In the genomic region with DNA sequence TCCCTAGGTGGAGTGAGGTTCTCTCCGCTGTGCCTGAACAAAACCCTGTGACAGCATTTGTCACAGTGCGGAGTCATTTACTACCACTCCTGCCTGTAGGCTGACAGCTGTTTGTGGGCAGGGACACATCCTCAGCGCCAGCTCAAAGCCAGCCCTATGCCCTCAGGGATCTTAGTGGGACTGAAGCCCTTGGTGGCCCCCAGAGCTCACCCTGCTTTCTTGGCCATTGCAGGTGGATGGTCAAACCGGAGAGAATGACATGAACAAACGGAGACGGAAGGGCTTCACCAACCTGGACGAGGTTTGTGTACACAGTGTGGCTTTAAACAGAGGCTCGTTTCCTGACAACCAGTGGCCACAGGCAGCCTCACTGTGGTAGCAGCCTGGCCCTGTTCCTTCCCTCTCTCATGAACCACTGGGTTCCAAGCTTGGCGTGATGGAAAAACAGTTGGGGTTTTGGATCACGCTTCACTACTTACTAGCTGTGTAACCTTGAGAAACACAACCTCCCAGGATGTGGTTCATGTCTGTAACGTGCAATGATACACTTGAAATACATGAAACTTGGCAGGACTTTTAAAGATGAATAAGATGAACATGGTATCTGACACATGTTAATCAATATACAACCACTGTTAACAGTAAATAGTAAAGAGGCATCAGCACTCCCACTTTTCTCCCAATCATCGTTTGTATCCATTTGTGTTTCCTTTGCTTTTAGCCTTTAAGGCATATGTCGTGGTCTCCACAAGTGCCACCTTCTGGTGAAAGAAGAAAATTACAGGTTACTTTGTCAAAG, we compare ENCODE assay signal across 8 cellular contexts.
A peak's percentile ranks its signal among the peaks of the same experiment; 100 is the strongest.
DNase-seq lines count a peak whose midpoint lies in the region; ATAC-seq and TF ChIP-seq lines count a peak whose summit lies in the region.

No MANE protein-coding gene starts in this region.

- H3K9me3 Mint-ChIP-seq in activated CD8-positive, alpha-beta T cell treated with anti-CD3 and anti-CD28 coated beads, Interleukin-2, amount 10 ng/mL, durations not matched to agents 7 days and 5 days (ENCODE audit: insufficient read depth) = no peaks in the 10 kb centered on the region
- no peaks in the 10 kb centered on the region for H3K9me3 Mint-ChIP-seq in naive thymus-derived CD8-positive, alpha-beta T cell
- no peaks in the 10 kb centered on the region for H3K9me3 Mint-ChIP-seq in type B pancreatic cell

- peak overlapping the region; percentile 89 for H3K27ac Mint-ChIP-seq in activated CD8-positive, alpha-beta T cell treated with anti-CD3 and anti-CD28 coated beads, Interleukin-2, amount 10 ng/mL, durations not matched to agents 7 days and 5 days
- H3K27ac Mint-ChIP-seq in naive thymus-derived CD8-positive, alpha-beta T cell = peak overlapping the region; percentile 20 to 93 (median 86)
- H3K27ac Mint-ChIP-seq in type B pancreatic cell = peak overlapping the region; percentile 79

- DNase-seq in BJ (ENCODE audit: low read depth) = no peak
- DNase-seq in NCI-H345 (lab: John Stamatoyannopoulos, UW) = peak; percentile 60
- peak; percentile 81 for DNase-seq in activated CD8-positive, alpha-beta T cell treated with anti-CD3 and anti-CD28 coated beads, Interleukin-2, amount 10 ng/mL, durations not matched to agents 7 days and 5 days
- DNase-seq in erythroblast (lab: John Stamatoyannopoulos, UW) = peak; percentile 56 to 69
- DNase-seq in naive thymus-derived CD8-positive, alpha-beta T cell = peak in 7 of 10 donors; percentile 6 to 79 (median 73)
- no peak for DNase-seq in type B pancreatic cell (ENCODE audit: extremely low spot score, unreplicated experiment)

- H3K27me3 ChIP-seq in BJ (ENCODE audit: control insufficient read depth, insufficient read depth, low read length) = no peaks in the 10 kb centered on the region

- no peak overlapping the region for H3K4me3 ChIP-seq in BJ (ENCODE audit: low read depth, low read length)

- ATAC-seq in GM18508 (IDR thresholded peaks at IDR 0.05; ENCODE audit: insufficient read depth, unreplicated experiment) = peak; percentile 51
- peak; percentile 52 for ATAC-seq in HG03025 (IDR thresholded peaks at IDR 0.05; ENCODE audit: low FRiP score, unreplicated experiment)
- ATAC-seq in activated CD8-positive, alpha-beta T cell treated with anti-CD3 and anti-CD28 coated beads, Interleukin-2, amount 10 ng/mL, durations not matched to agents 7 days and 5 days = peak; percentile 85
- peak; percentile 86 to 87 for ATAC-seq in naive thymus-derived CD8-positive, alpha-beta T cell

- H3K27me3 Mint-ChIP-seq in activated CD8-positive, alpha-beta T cell treated with anti-CD3 and anti-CD28 coated beads, Interleukin-2, amount 10 ng/mL, durations not matched to agents 7 days and 5 days (ENCODE audit: low read depth) = no peaks in the 10 kb centered on the region
- no peaks in the 10 kb centered on the region for H3K27me3 Mint-ChIP-seq in naive thymus-derived CD8-positive, alpha-beta T cell
- H3K27me3 Mint-ChIP-seq in type B pancreatic cell = no peaks in the 10 kb centered on the region

- H3K36me3 ChIP-seq in BJ (ENCODE audit: control insufficient read depth, insufficient read depth, low read length) = peaks cover 6% of the 10 kb centered on the region; the same call in 1 of the 2 replicates

- peaks cover 37% of the 10 kb centered on the region for H3K36me3 Mint-ChIP-seq in activated CD8-positive, alpha-beta T cell treated with anti-CD3 and anti-CD28 coated beads, Interleukin-2, amount 10 ng/mL, durations not matched to agents 7 days and 5 days (ENCODE audit: low read depth)
- H3K36me3 Mint-ChIP-seq in naive thymus-derived CD8-positive, alpha-beta T cell = peaks cover 0 to 2% (median 0%) of the 10 kb centered on the region in 3 donors
- no peaks in the 10 kb centered on the region for H3K36me3 Mint-ChIP-seq in type B pancreatic cell

- CTCF ChIA-PET in BJ (lab: Yijun Ruan, JAX) = interaction anchor here (0.6 to 6.1 kb wide), 31 partner anchors 9 to 251 kb away, joined by 3 to 44 read pairs (median 5); no protein-coding TSS in a partner anchor
- CTCF ChIA-PET in activated CD8-positive, alpha-beta T cell treated with anti-CD3 and anti-CD28 coated beads, Interleukin-2, amount 10 ng/mL, durations not matched to agents 7 days and 5 days (lab: Charles Lee) = interaction anchor here (0.6 to 6.3 kb wide), 54 partner anchors 11 to 391 kb away, joined by 3 to 96 read pairs (median 5); no protein-coding TSS in a partner anchor

- peak; percentile 66 for TF ChIP-seq CTCF in BJ (IDR thresholded peaks at IDR 0.05; ENCODE audit: insufficient read depth, low read depth, low read length)
- TF ChIP-seq CTCF in type B pancreatic cell (conservative IDR thresholded peaks at IDR 0.05) = peak; percentile 82

- POLR2A ChIA-PET in BJ (lab: Charles Lee) = no interaction called here
- POLR2A ChIA-PET in activated CD8-positive, alpha-beta T cell treated with anti-CD3 and anti-CD28 coated beads, Interleukin-2, amount 10 ng/mL, durations not matched to agents 7 days and 5 days (lab: Charles Lee) = interaction anchor here (0.9 to 2.6 kb wide), 8 partner anchors 12 to 185 kb away, joined by 3 to 21 read pairs (median 4); a partner anchor contains a TSS
- POLR2A ChIA-PET in naive thymus-derived CD8-positive, alpha-beta T cell (lab: Charles Lee) = interaction anchor here (0.9 to 3.6 kb wide), 4 partner anchors 11 to 40 kb away, joined by 4 to 22 read pairs (median 8); no protein-coding TSS in a partner anchor

- TF ChIP-seq POLR2A in erythroblast (IDR thresholded peaks at IDR 0.05; ENCODE audit: low read length) = no peak

- H3K4me3 Mint-ChIP-seq in activated CD8-positive, alpha-beta T cell treated with anti-CD3 and anti-CD28 coated beads, Interleukin-2, amount 10 ng/mL, durations not matched to agents 7 days and 5 days = peak overlapping the region; percentile 32
- H3K4me3 Mint-ChIP-seq in naive thymus-derived CD8-positive, alpha-beta T cell = peak overlapping the region; percentile 5 to 82 (median 70)
- no peak overlapping the region for H3K4me3 Mint-ChIP-seq in type B pancreatic cell

- peaks cover 34% of the 10 kb centered on the region for H3K4me1 Mint-ChIP-seq in activated CD8-positive, alpha-beta T cell treated with anti-CD3 and anti-CD28 coated beads, Interleukin-2, amount 10 ng/mL, durations not matched to agents 7 days and 5 days (ENCODE audit: low read depth)
- peaks cover 13 to 23% (median 22%) of the 10 kb centered on the region in 4 donors for H3K4me1 Mint-ChIP-seq in naive thymus-derived CD8-positive, alpha-beta T cell
- peaks cover 12% of the 10 kb centered on the region for H3K4me1 Mint-ChIP-seq in type B pancreatic cell (ENCODE audit: unreplicated experiment)

Comparison
In these comparisons a context has a peak if more than half of its experiments do, and no peak if none do; other contexts are left out.
1. DNase-seq: peak in NCI-H345 (single experiment), activated CD8-positive, alpha-beta T cell treated with anti-CD3 and anti-CD28 coated beads, Interleukin-2, amount 10 ng/mL, durations not matched to agents 7 days and 5 days (single experiment), erythroblast (2 of 2) and naive thymus-derived CD8-positive, alpha-beta T cell (7 of 10); none in BJ (single experiment) and type B pancreatic cell (single experiment).
2. Peak in every context shown above with its lines, with median percentiles within 50 percentile points of each other: ATAC-seq and H3K27ac Mint-ChIP-seq.